8 cellular contexts compared by ENCODE assay signal in the genomic region with DNA sequence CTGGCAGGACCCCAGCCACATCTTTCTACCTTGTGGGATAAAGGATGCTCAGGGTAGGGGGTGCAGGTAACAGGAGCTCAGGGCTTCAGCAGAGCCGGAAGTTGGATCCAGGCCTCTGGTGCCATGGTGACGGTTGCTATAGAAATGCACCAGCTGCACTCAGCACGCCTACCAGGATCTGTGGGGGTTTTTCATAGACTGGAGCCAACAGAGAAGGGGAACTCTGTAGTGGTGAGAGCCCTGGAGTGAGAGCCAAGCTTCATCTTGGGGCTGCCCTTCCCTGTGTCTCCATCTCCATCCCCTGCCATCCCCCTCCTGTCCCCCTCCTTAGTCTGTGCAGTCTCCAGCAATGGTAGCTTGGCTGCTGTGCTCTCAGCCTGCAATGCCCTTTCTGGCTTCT. TPM values are rescaled to one million over a fixed set of nuclear protein-coding genes. Genes with fewer than 3 reads are reported as not detected.
DNase-seq lines count a peak whose midpoint lies in the region; ATAC-seq and TF ChIP-seq lines count a peak whose summit lies in the region.

No MANE protein-coding gene starts in this region.

- H3K23ac ChIP-seq in neuronal stem cell (ENCODE audit: low read depth, low read length, poor library complexity) = no peak overlapping the region

- H3K27ac ChIP-seq in neuronal stem cell (replicated peaks; ENCODE audit: low read length) = no peak overlapping the region

- DNase-seq in stimulated activated CD4-positive, alpha-beta T cell treated with anti-CD3 and anti-CD28 coated beads, Interleukin-15, amount 100 ng/mL, for 24 hours = peak; percentile 9
- DNase-seq in stimulated activated CD4-positive, alpha-beta T cell treated with anti-CD3 and anti-CD28 coated beads, Interleukin-4, amount 100 ng/mL, for 1 hour = no peak
- DNase-seq in neuronal stem cell (ENCODE audit: low spot score) (peak; percentile 61), Kasumi-1 (lab: John Stamatoyannopoulos, UW) (no peak)
- DNase-seq in effector CD8-positive, alpha-beta T cell (lab: John Stamatoyannopoulos, UW) = no peak
- DNase-seq in activated CD4-positive, alpha-beta T cell treated with anti-CD3 and anti-CD28 coated beads, Interleukin-2, amount 50 U/mL, for 48 hours = no peak

- no peaks in the 10 kb centered on the region for H3K27me3 ChIP-seq in neuronal stem cell (ENCODE audit: control insufficient read depth in 3 of 3, insufficient read depth in 3 of 3, low read depth in 1 of 3, low read length in 3 of 3)

- H4K91ac ChIP-seq in neuronal stem cell (ENCODE audit: low read depth, low read length, poor library complexity) = no peak overlapping the region

- H2BK15ac ChIP-seq in neuronal stem cell (ENCODE audit: low read length) = no peak overlapping the region

- H2BK120ac ChIP-seq in neuronal stem cell (ENCODE audit: low read depth, low read length) = no peak overlapping the region

- no peak overlapping the region for H2BK5ac ChIP-seq in neuronal stem cell (ENCODE audit: low read length)

- no peak overlapping the region for H3K4me2 ChIP-seq in neuronal stem cell (ENCODE audit: insufficient read depth, low read length, poor library complexity, severe bottlenecking)

- ATAC-seq in HG03558 (IDR thresholded peaks at IDR 0.05; ENCODE audit: extremely low read depth, unreplicated experiment) (peak; percentile 57), SK-N-SH treated with all-trans-retinoic acid at 6 μM for 48 hours (peak; percentile 26; the same call in 1 of the 3 replicates)

- no peak overlapping the region for H2BK12ac ChIP-seq in neuronal stem cell (ENCODE audit: low read length)

- WGBS in neuronal stem cell (ENCODE audit: extremely low coverage in 2 of 2, insufficient read length in 2 of 2, insufficient replicate concordance in 1 of 2), 2 donors = no CpG with 5 or more reads among the region's 3 CpGs

- H3K4me1 ChIP-seq in neuronal stem cell (ENCODE audit: control insufficient read depth in 2 of 2, insufficient read depth in 1 of 2, low read depth in 1 of 2, low read length in 2 of 2) = peaks cover 12 to 39% of the 10 kb centered on the region in 2 donors

- H2AK5ac ChIP-seq in neuronal stem cell (ENCODE audit: low read depth, low read length) = no peak overlapping the region

- H3K9ac ChIP-seq in neuronal stem cell (ENCODE audit: low read depth, low read length, poor library complexity) = no peak overlapping the region

- peak overlapping the region; percentile 14 for H3K14ac ChIP-seq in neuronal stem cell (ENCODE audit: low read length)

- H3K9me3 ChIP-seq in neuronal stem cell (replicated peaks in 1 of 2; ENCODE audit: control insufficient read depth in 2 of 2, insufficient read depth in 1 of 2, low read depth in 1 of 2, low read length in 2 of 2) = no peaks in the 10 kb centered on the region

- H3K18ac ChIP-seq in neuronal stem cell (ENCODE audit: low read length) = peak overlapping the region; percentile 61

- no peak overlapping the region for H3K4ac ChIP-seq in neuronal stem cell (ENCODE audit: low read length)

- no peaks in the 10 kb centered on the region for H3K36me3 ChIP-seq in neuronal stem cell (replicated peaks in 1 of 2; ENCODE audit: control insufficient read depth in 2 of 2, insufficient read depth in 2 of 2, low read length in 2 of 2)

- no peak overlapping the region for H2AFZ ChIP-seq in neuronal stem cell (ENCODE audit: low read length)

- H3K4me3 ChIP-seq in neuronal stem cell (ENCODE audit: low read length in 2 of 2) = no peak overlapping the region

- H4K8ac ChIP-seq in neuronal stem cell (ENCODE audit: low read depth, low read length) = no peak overlapping the region

- H3K79me1 ChIP-seq in neuronal stem cell (ENCODE audit: low read depth, low read length) = no peaks in the 10 kb centered on the region

TF ChIP-seq in SK-N-SH treated with all-trans-retinoic acid at 6 μM for 48 hours, 23 proteins besides CTCF, POLR2A, EP300 and RAD21:
- no peak for TF ChIP-seq ZC3H10 (CRISPR knock-in tag; IDR thresholded peaks at IDR 0.05)
- no peak for TF ChIP-seq ESRRG (CRISPR knock-in tag; IDR thresholded peaks at IDR 0.05)
- no peak for TF ChIP-seq ISL1 (CRISPR knock-in tag; IDR thresholded peaks at IDR 0.05)
- no peak for TF ChIP-seq RARB (CRISPR knock-in tag; IDR thresholded peaks at IDR 0.05)
- TF ChIP-seq SNAI2 (CRISPR knock-in tag; IDR thresholded peaks at IDR 0.05) = no peak
- TF ChIP-seq ZFP30 (CRISPR knock-in tag; IDR thresholded peaks at IDR 0.05) = no peak
- no peak for TF ChIP-seq CSDC2 (CRISPR knock-in tag; IDR thresholded peaks at IDR 0.05)
- TF ChIP-seq, protein P1, sequence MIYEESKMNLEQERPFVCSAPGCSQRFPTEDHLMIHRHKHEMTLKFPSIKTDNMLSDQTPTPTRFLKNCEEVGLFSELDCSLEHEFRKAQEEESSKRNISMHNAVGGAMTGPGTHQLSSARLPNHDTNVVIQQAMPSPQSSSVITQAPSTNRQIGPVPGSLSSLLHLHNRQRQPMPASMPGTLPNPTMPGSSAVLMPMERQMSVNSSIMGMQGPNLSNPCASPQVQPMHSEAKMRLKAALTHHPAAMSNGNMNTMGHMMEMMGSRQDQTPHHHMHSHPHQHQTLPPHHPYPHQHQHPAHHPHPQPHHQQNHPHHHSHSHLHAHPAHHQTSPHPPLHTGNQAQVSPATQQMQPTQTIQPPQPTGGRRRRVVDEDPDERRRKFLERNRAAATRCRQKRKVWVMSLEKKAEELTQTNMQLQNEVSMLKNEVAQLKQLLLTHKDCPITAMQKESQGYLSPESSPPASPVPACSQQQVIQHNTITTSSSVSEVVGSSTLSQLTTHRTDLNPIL (CRISPR knock-in tag; IDR thresholded peaks at IDR 0.05; ENCODE audit: low read depth) = no peak
- no peak for TF ChIP-seq ZNF8 (CRISPR knock-in tag; IDR thresholded peaks at IDR 0.05)
- TF ChIP-seq BACH2 (CRISPR knock-in tag; IDR thresholded peaks at IDR 0.05; ENCODE audit: borderline replicate concordance) = no peak
- TF ChIP-seq ZNF565 (CRISPR knock-in tag; conservative IDR thresholded peaks at IDR 0.05; ENCODE audit: low read depth) = no peak
- TF ChIP-seq, protein P2, sequence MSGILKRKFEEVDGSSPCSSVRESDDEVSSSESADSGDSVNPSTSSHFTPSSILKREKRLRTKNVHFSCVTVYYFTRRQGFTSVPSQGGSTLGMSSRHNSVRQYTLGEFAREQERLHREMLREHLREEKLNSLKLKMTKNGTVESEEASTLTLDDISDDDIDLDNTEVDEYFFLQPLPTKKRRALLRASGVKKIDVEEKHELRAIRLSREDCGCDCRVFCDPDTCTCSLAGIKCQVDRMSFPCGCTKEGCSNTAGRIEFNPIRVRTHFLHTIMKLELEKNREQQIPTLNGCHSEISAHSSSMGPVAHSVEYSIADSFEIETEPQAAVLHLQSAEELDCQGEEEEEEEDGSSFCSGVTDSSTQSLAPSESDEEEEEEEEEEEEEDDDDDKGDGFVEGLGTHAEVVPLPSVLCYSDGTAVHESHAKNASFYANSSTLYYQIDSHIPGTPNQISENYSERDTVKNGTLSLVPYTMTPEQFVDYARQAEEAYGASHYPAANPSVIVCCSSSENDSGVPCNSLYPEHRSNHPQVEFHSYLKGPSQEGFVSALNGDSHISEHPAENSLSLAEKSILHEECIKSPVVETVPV (CRISPR knock-in tag; IDR thresholded peaks at IDR 0.05) = no peak
- no peak for TF ChIP-seq ARNTL (CRISPR knock-in tag; IDR thresholded peaks at IDR 0.05; ENCODE audit: borderline replicate concordance, low read depth)

RNA-seq across cellular contexts. Expression of a gene that starts 27.5 kb away (rescaled TPM):
- 171 TPM for polyA plus RNA-seq in neuronal stem cell (2013, experiment 1 of 2)
- polyA plus RNA-seq in neuronal stem cell (2013, experiment 2 of 2) = 171 TPM

Comparison
In these comparisons a context has a peak if more than half of its experiments do, and no peak if none do; other contexts are left out.
1. DNase-seq: peak in stimulated activated CD4-positive, alpha-beta T cell treated with anti-CD3 and anti-CD28 coated beads, Interleukin-15, amount 100 ng/mL, for 24 hours (single experiment) and neuronal stem cell (single experiment); none in stimulated activated CD4-positive, alpha-beta T cell treated with anti-CD3 and anti-CD28 coated beads, Interleukin-4, amount 100 ng/mL, for 1 hour (single experiment), effector CD8-positive, alpha-beta T cell (single experiment), Kasumi-1 (0 of 2) and activated CD4-positive, alpha-beta T cell treated with anti-CD3 and anti-CD28 coated beads, Interleukin-2, amount 50 U/mL, for 48 hours (0 of 2).